10 cellular contexts compared by ENCODE assay signal in the genomic region with DNA sequence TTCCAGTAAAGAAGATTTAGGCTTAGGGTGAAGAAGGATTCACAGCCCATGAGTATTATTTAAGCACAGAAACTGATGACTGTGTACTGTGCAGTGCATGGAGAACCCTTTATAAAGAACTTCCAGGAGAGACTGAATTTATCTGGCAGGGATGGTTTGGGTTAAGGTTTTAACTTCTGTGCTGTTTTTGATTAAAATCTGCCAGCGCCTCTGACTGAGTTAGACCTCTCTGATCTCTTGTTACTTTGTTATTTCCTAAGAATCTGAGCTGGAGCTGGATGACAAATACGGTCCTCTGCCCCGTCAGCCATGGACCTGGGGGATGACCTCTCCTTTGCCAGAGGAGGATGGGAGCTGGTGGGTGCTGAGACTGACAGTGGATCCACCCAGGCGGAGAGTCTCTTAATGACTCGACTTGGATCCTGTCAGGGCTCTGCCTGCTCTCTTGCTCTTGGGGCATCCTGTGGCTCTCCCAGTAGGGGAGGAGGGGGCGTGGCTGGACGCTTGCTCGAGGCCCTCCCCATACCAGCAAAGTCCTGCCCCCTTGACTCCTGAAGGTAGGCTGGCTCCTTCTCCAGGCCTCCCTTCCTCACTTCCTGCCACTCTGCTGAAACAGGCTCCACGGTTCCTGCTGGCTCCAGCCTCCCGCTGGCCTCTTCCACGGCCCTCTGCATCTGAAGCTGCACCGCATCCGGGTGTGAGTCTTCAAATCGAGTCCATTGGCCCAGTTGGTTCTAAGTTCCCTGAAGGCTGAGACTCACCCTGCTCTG. TPM values are rescaled to one million over a fixed set of nuclear protein-coding genes. Genes with fewer than 3 reads are reported as not detected.
DNase-seq lines count a peak whose midpoint lies in the region; ATAC-seq and TF ChIP-seq lines count a peak whose summit lies in the region.
"Had no signal": no experiment of that assay in that cellular context is flagged by ENCODE, and none has a peak within 500 bp of the region (broad histone marks: within the 10 kb centered on the region; RNA-seq: fewer than 3 reads in every experiment).

No MANE protein-coding gene starts in this region.

- intact Hi-C loops in uterus (cut with DNase I; ENCODE audit: low total_unique reads): no loop called here

- H3K27me3 Mint-ChIP-seq in activated CD8-positive, alpha-beta memory T cell treated with anti-CD3 and anti-CD28 coated beads, Interleukin-2, amount 10 ng/mL, durations not matched to agents 7 days and 5 days: peaks cover 3% of the 10 kb centered on the region

- H3K4me1 Mint-ChIP-seq in activated CD8-positive, alpha-beta memory T cell treated with anti-CD3 and anti-CD28 coated beads, Interleukin-2, amount 10 ng/mL, durations not matched to agents 7 days and 5 days: no peaks in the 10 kb centered on the region

- H3K27ac ChIP-seq in uterus: peak overlapping the region; percentile 12 to 26
- H3K27ac ChIP-seq: VCaP had no signal

- H3K4me3 Mint-ChIP-seq in activated CD8-positive, alpha-beta memory T cell treated with anti-CD3 and anti-CD28 coated beads, Interleukin-2, amount 10 ng/mL, durations not matched to agents 7 days and 5 days: no peak overlapping the region

- peak; percentile 42 for DNase-seq in activated CD8-positive, alpha-beta memory T cell treated with anti-CD3 and anti-CD28 coated beads for 24 hours
- no peak for DNase-seq in activated CD8-positive, alpha-beta memory T cell treated with anti-CD3 and anti-CD28 coated beads, Interleukin-2, amount 10 ng/mL, durations not matched to agents 7 days and 5 days
- DNase-seq in brain pericyte (ENCODE audit: low read depth, low spot score) (peak; percentile 84), kidney glomerular epithelial cell (lab: John Stamatoyannopoulos, UW) (peak; percentile 92), uterus (peak; percentile 47 to 69), activated gamma-delta T cell (lab: John Stamatoyannopoulos, UW) (no peak), NCI-H187 (lab: John Stamatoyannopoulos, UW) (no peak)
- DNase-seq: DND-41 had no signal

- no peak overlapping the region for H3K4me3 ChIP-seq in uterus

- H3K27ac Mint-ChIP-seq in activated CD8-positive, alpha-beta memory T cell treated with anti-CD3 and anti-CD28 coated beads, Interleukin-2, amount 10 ng/mL, durations not matched to agents 7 days and 5 days: no peak overlapping the region

- H3K9me3 Mint-ChIP-seq in activated CD8-positive, alpha-beta memory T cell treated with anti-CD3 and anti-CD28 coated beads, Interleukin-2, amount 10 ng/mL, durations not matched to agents 7 days and 5 days (ENCODE audit: low read depth): no peaks in the 10 kb centered on the region

- H3K36me3 Mint-ChIP-seq in activated CD8-positive, alpha-beta memory T cell treated with anti-CD3 and anti-CD28 coated beads, Interleukin-2, amount 10 ng/mL, durations not matched to agents 7 days and 5 days: no peaks in the 10 kb centered on the region

- CTCF ChIA-PET in activated CD8-positive, alpha-beta memory T cell treated with anti-CD3 and anti-CD28 coated beads, Interleukin-2, amount 10 ng/mL, durations not matched to agents 7 days and 5 days (lab: Charles Lee): interaction anchor here (1.5 to 2.3 kb wide), 2 partner anchors 28 to 44 kb away, joined by 4 to 7 read pairs; no protein-coding TSS in a partner anchor

- ATAC-seq in activated CD8-positive, alpha-beta memory T cell treated with anti-CD3 and anti-CD28 coated beads, Interleukin-2, amount 10 ng/mL, durations not matched to agents 7 days and 5 days: no peak
- ATAC-seq in GM21529 (IDR thresholded peaks at IDR 0.05; ENCODE audit: unreplicated experiment): no peak

- no peaks in the 10 kb centered on the region for H3K27me3 ChIP-seq in uterus

- H3K4me1 ChIP-seq in uterus: no peaks in the 10 kb centered on the region

- no peak for TF ChIP-seq POLR2A in uterus (IDR thresholded peaks at IDR 0.05)

- H3K36me3 ChIP-seq in uterus: no peaks in the 10 kb centered on the region

- H3K9me3 ChIP-seq in uterus: no peaks in the 10 kb centered on the region

- no peak for TF ChIP-seq CTCF in uterus (IDR thresholded peaks at IDR 0.05)

RNA-seq across cellular contexts. Expression of a gene that starts 24.8 kb away (rescaled TPM):
- 10 to 100 TPM; 39.3 to 43.0 TPM for total RNA-seq in activated CD8-positive, alpha-beta memory T cell treated with anti-CD3 and anti-CD28 coated beads, Interleukin-2, amount 10 ng/mL, durations not matched to agents 7 days and 5 days
- 10 to 100 TPM in 1 of 4 donors, 1 to 10 TPM in 3; 1.0 to 22.1 (median 4.9) TPM for total RNA-seq in uterus

Comparison
In these comparisons a context has a peak if more than half of its experiments do, and no peak if none do; other contexts are left out.
1. DNase-seq: peak in activated CD8-positive, alpha-beta memory T cell treated with anti-CD3 and anti-CD28 coated beads for 24 hours (single experiment), brain pericyte (single experiment), kidney glomerular epithelial cell (single experiment) and uterus (2 of 2); none in activated CD8-positive, alpha-beta memory T cell treated with anti-CD3 and anti-CD28 coated beads, Interleukin-2, amount 10 ng/mL, durations not matched to agents 7 days and 5 days (single experiment), activated gamma-delta T cell (single experiment) and NCI-H187 (0 of 2).